8 cellular contexts compared by ENCODE assay signal in the genomic region with DNA sequence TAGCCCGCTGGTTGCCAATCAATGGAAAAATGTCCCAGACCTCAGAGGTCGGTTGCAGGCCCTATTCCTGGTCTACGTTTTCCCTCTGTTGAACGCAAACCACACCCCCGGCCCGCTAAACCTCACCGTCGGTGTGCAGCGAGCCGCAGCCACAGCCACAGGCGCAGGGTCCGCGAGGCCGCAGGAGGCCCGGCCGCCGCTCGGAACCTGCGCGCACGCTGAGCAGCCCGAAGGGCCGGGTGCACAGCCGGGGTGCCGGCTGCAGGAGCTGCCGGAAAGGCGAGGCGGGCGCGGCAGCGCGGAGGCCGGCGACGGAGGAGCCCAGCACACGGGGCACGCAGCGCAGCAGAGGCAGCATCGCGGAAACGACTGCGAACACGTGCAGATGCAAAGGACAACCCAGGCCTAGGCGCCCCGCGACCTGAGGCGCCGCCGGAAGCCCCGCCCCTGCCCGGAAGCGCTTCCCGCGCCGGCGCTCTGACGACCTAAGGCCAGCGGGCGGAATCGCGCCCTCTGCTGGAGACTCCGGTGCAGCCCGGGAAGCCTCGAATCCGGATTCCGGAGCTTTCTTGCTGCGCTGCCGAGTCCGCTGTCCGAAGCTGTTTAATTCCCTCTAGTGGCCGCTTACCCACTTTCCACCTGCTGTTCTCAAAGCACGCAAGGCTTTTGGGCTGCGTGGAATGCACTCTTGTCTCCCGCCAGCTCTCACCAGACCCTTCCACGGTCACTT. TPM values are rescaled to one million over a fixed set of nuclear protein-coding genes. Genes with fewer than 3 reads are reported as not detected.
DNase-seq lines count a peak whose midpoint lies in the region; ATAC-seq and TF ChIP-seq lines count a peak whose summit lies in the region.

A gene with protein sequence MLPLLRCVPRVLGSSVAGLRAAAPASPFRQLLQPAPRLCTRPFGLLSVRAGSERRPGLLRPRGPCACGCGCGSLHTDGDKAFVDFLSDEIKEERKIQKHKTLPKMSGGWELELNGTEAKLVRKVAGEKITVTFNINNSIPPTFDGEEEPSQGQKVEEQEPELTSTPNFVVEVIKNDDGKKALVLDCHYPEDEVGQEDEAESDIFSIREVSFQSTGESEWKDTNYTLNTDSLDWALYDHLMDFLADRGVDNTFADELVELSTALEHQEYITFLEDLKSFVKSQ (minus strand): TSS at position 440 of the 730 bp plus-strand sequence. CDS start 82 bp downstream, at position 358.

- peak within 1 kb of the TSS; percentile 82 for H4K91ac ChIP-seq in trophoblast cell (ENCODE audit: low read depth, low read length)

- no peak within 1 kb of the TSS for H2BK12ac ChIP-seq in trophoblast cell (ENCODE audit: low read length)

- H3K4me3 ChIP-seq in GM12865 (ENCODE audit: low read depth, low read length) (peak within 1 kb of the TSS; percentile 90), cardiac muscle cell (peak within 1 kb of the TSS; percentile 94), trophoblast cell (ENCODE audit: low read depth, low read length) (peak within 1 kb of the TSS; percentile 93), transverse colon (peak within 1 kb of the TSS; percentile 71 to 97 (median 82))

- H2BK120ac ChIP-seq in trophoblast cell (ENCODE audit: insufficient read depth, low read length, poor library complexity): peak within 1 kb of the TSS; percentile 87

- in situ Hi-C loops in transverse colon (cut with MboI; ENCODE audit: low pct_ligation_motif_present in 1 of 4, low pct_unique_long_range_greater_than_20kb in 1 of 4, low sequenced_read_pairs in 3 of 4): no loop called here

- peak within 1 kb of the TSS; percentile 93 for H2AFZ ChIP-seq in trophoblast cell (ENCODE audit: insufficient read depth, low read length, poor library complexity)

- H3K4ac ChIP-seq in trophoblast cell (ENCODE audit: low read depth, low read length): peak within 1 kb of the TSS; percentile 97

- no peak for TF ChIP-seq EP300 in transverse colon (IDR thresholded peaks at IDR 0.05; ENCODE audit: low read depth)

- ATAC-seq in HG02623 (IDR thresholded peaks at IDR 0.05; ENCODE audit: unreplicated experiment): peak; percentile 84

- no CpG with 5 or more reads among the region's 75 CpGs for WGBS in trophoblast cell (ENCODE audit: extremely low coverage, insufficient coverage, insufficient read length)
- WGBS in transverse colon (ENCODE audit: low coverage in 1 of 2), 2 donors: 1% methylated on average over 71 of the region's 75 CpGs; no CpG with 5 or more reads in 1 of the 2 donors

- peak within 1 kb of the TSS; percentile 99 for H4K8ac ChIP-seq in trophoblast cell (ENCODE audit: low read depth, low read length)

- peak within 1 kb of the TSS; percentile 99 for H3K18ac ChIP-seq in trophoblast cell (ENCODE audit: low read length)

- peak within 1 kb of the TSS; percentile 98 for H2AK5ac ChIP-seq in trophoblast cell (ENCODE audit: low read length)

- peak; percentile 54 for TF ChIP-seq POLR2A in transverse colon (IDR thresholded peaks at IDR 0.05)

- peak within 1 kb of the TSS; percentile 100 for H4K12ac ChIP-seq in trophoblast cell (ENCODE audit: low read depth, low read length)

- H3K4me2 ChIP-seq in trophoblast cell (ENCODE audit: low read length): peak within 1 kb of the TSS; percentile 63

- H3K9me3 ChIP-seq in cardiac muscle cell (ENCODE audit: low read depth) (no peaks in the 10 kb centered on the region), trophoblast cell (ENCODE audit: insufficient read depth, low read depth, low read length) (no peaks in the 10 kb centered on the region), transverse colon (no peaks in the 10 kb centered on the region)

- TF ChIP-seq CTCF in GM12865 (IDR thresholded peaks at IDR 0.05; ENCODE audit: insufficient read depth, low read depth, low read length, missing control alignments) (peak; percentile 96), cardiac muscle cell (IDR thresholded peaks at IDR 0.05; ENCODE audit: low read depth, low read length) (peak; percentile 98), transverse colon (IDR thresholded peaks at IDR 0.05) (peak; percentile 99 to 100 (median 99))

- DNase-seq in GM12865 (ENCODE audit: low read depth): peak; percentile 97
- peak; percentile 92 for DNase-seq in NCI-H1105 treated with DMSO at 0.1 percent for 48 hours (lab: John Stamatoyannopoulos, UW)
- DNase-seq in SW 1271 (lab: John Stamatoyannopoulos, UW): peak; percentile 63 to 92
- DNase-seq in activated naive CD8-positive, alpha-beta T cell treated with anti-CD3 and anti-CD28 coated beads, Interleukin-2, amount 50 U/mL, for 16 hours (ENCODE audit: low read depth, low spot score): peak; percentile 81
- peak; percentile 94 to 95 for DNase-seq in cardiac muscle cell (ENCODE audit: low read depth in 1 of 2, low spot score in 1 of 2)
- peak; percentile 98 to 100 for DNase-seq in trophoblast cell
- peak; percentile 96 for DNase-seq in transverse colon

- H3K9ac ChIP-seq in trophoblast cell (ENCODE audit: low read length): peak within 1 kb of the TSS; percentile 84

- H3K36me3 ChIP-seq in cardiac muscle cell (peaks cover 34% of the 10 kb centered on the region), trophoblast cell (ENCODE audit: control insufficient read depth in 1 of 2, insufficient read depth in 2 of 2, low read length in 2 of 2) (peaks cover 14 to 28% of the 10 kb centered on the region in 2 experiments), transverse colon (peaks cover 0 to 22% (median 4%) of the 10 kb centered on the region in 4 donors)

- peaks cover 5% of the 10 kb centered on the region for H3K79me2 ChIP-seq in trophoblast cell (ENCODE audit: control insufficient read depth, insufficient read depth, low read length, poor library complexity)

- H3K14ac ChIP-seq in trophoblast cell (ENCODE audit: low read length): peak within 1 kb of the TSS; percentile 99

- peaks cover 4% of the 10 kb centered on the region for H3K79me1 ChIP-seq in trophoblast cell (ENCODE audit: low read length)

- intact Hi-C loops in transverse colon (cut with DNase I; ENCODE audit: low total_unique reads): no loop called here

- H2BK5ac ChIP-seq in trophoblast cell (ENCODE audit: low read depth, low read length, poor library complexity): peak within 1 kb of the TSS; percentile 66

- peaks cover 8% of the 10 kb centered on the region for H3K4me1 ChIP-seq in cardiac muscle cell (ENCODE audit: low read depth)
- peaks cover 0 to 3% of the 10 kb centered on the region in 2 experiments for H3K4me1 ChIP-seq in trophoblast cell (ENCODE audit: control insufficient read depth in 1 of 2, insufficient read depth in 2 of 2, low read length in 2 of 2)
- peaks cover 5 to 29% (median 15%) of the 10 kb centered on the region in 4 donors for H3K4me1 ChIP-seq in transverse colon

- H3K27me3 ChIP-seq in cardiac muscle cell (no peaks in the 10 kb centered on the region), trophoblast cell (ENCODE audit: insufficient read depth, low read length) (no peaks in the 10 kb centered on the region), transverse colon (no peaks in the 10 kb centered on the region)

- no peak within 1 kb of the TSS for H3K23ac ChIP-seq in trophoblast cell (ENCODE audit: low read length)

- H3K27ac ChIP-seq in cardiac muscle cell (peak within 1 kb of the TSS; percentile 83), trophoblast cell (ENCODE audit: low read depth, low read length) (peak within 1 kb of the TSS; percentile 66), transverse colon (peak within 1 kb of the TSS; percentile 86 to 89 (median 88))

RNA-seq across cellular contexts. Expression of the gene that starts here (rescaled TPM):
- 156 and 211 TPM in 2 replicates for total RNA-seq in cardiac muscle cell
- polyA plus RNA-seq in cardiac muscle cell: 241 and 299 TPM in 2 replicates
- 112 and 116 TPM in 2 replicates for polyA plus RNA-seq in trophoblast cell (2013)
- 100 to 1,000 TPM in 1 of 4 donors, 10 to 100 TPM in 3; 31.0 to 183 (median 85.8) TPM for total RNA-seq in transverse colon

Comparison
In these comparisons a context has a peak if more than half of its experiments do, and no peak if none do; other contexts are left out.
1. Peak in every context shown above with its lines: DNase-seq, ATAC-seq, H3K4me3 ChIP-seq and H3K27ac ChIP-seq.